Comparison of ENCODE assay signal across 8 cellular contexts in genomic region chr2:119126650-119127049, GRCh38. TPM values are rescaled to one million over a fixed set of nuclear protein-coding genes. Genes with fewer than 3 reads are reported as not detected.
A peak's percentile ranks its signal among the peaks of the same experiment; 100 is the strongest.
DNase-seq lines count a peak whose midpoint lies in the region; ATAC-seq lines count a peak whose summit lies in the region.

No MANE protein-coding gene starts in this region.

- no peaks in the 10 kb centered on the region for H3K4me1 Mint-ChIP-seq in activated naive CD8-positive, alpha-beta T cell treated with anti-CD3 and anti-CD28 coated beads for 36 hours
- peaks cover 0 to 4% (median 3%) of the 10 kb centered on the region in 4 donors for H3K4me1 Mint-ChIP-seq in naive thymus-derived CD8-positive, alpha-beta T cell

- H3K27ac Mint-ChIP-seq in activated naive CD8-positive, alpha-beta T cell treated with anti-CD3 and anti-CD28 coated beads for 36 hours: no peak overlapping the region
- H3K27ac Mint-ChIP-seq in naive thymus-derived CD8-positive, alpha-beta T cell: no peak overlapping the region

- H3K9me3 Mint-ChIP-seq in activated naive CD8-positive, alpha-beta T cell treated with anti-CD3 and anti-CD28 coated beads for 36 hours: no peaks in the 10 kb centered on the region
- peaks cover 0 to 3% (median 0%) of the 10 kb centered on the region in 9 donors for H3K9me3 Mint-ChIP-seq in naive thymus-derived CD8-positive, alpha-beta T cell

- POLR2A ChIA-PET in naive thymus-derived CD8-positive, alpha-beta T cell (lab: Charles Lee): no interaction called here

- peaks cover 19% of the 10 kb centered on the region for H3K27me3 Mint-ChIP-seq in activated naive CD8-positive, alpha-beta T cell treated with anti-CD3 and anti-CD28 coated beads for 36 hours
- H3K27me3 Mint-ChIP-seq in naive thymus-derived CD8-positive, alpha-beta T cell: peaks cover 5 to 65% (median 16%) of the 10 kb centered on the region in 5 donors

- peak; percentile 23 for DNase-seq in NCI-H146 (lab: John Stamatoyannopoulos, UW)
- no peak for DNase-seq in NCI-H146 treated with DMSO at 0.1 percent for 48 hours (lab: John Stamatoyannopoulos, UW; ENCODE audit: unreplicated experiment)
- peak; percentile 3 for DNase-seq in NCI-H82 treated with DMSO at 0.1 percent for 48 hours (lab: John Stamatoyannopoulos, UW; ENCODE audit: unreplicated experiment)
- DNase-seq in activated naive CD8-positive, alpha-beta T cell treated with anti-CD3 and anti-CD28 coated beads for 36 hours: peak; percentile 29
- peak in 6 of 10 donors; percentile 3 to 35 (median 20) for DNase-seq in naive thymus-derived CD8-positive, alpha-beta T cell
- no peak for DNase-seq in NCI-H524 (lab: John Stamatoyannopoulos, UW)
- no peak for DNase-seq in NCI-H1092 treated with DMSO at 0.1 percent for 48 hours (lab: John Stamatoyannopoulos, UW)

- no peaks in the 10 kb centered on the region for H3K36me3 Mint-ChIP-seq in activated naive CD8-positive, alpha-beta T cell treated with anti-CD3 and anti-CD28 coated beads for 36 hours
- no peaks in the 10 kb centered on the region for H3K36me3 Mint-ChIP-seq in naive thymus-derived CD8-positive, alpha-beta T cell

- no peak for ATAC-seq in naive thymus-derived CD8-positive, alpha-beta T cell
- no peak for ATAC-seq in GM18517 (IDR thresholded peaks at IDR 0.05; ENCODE audit: unreplicated experiment)

- H3K4me3 Mint-ChIP-seq in activated naive CD8-positive, alpha-beta T cell treated with anti-CD3 and anti-CD28 coated beads for 36 hours: no peak overlapping the region
- H3K4me3 Mint-ChIP-seq in naive thymus-derived CD8-positive, alpha-beta T cell: no peak overlapping the region

RNA-seq across cellular contexts. Expression of gene C1QL2, which starts 31.9 kb away (rescaled TPM):
- not detected for total RNA-seq in activated naive CD8-positive, alpha-beta T cell treated with anti-CD3 and anti-CD28 coated beads for 36 hours
- total RNA-seq in naive thymus-derived CD8-positive, alpha-beta T cell: not detected
- not detected for polyA plus RNA-seq in naive thymus-derived CD8-positive, alpha-beta T cell

Comparison
In these comparisons a context has a peak if more than half of its experiments do, and no peak if none do; other contexts are left out.
1. DNase-seq: peak in NCI-H146 (single experiment), NCI-H82 treated with DMSO at 0.1 percent for 48 hours (single experiment), activated naive CD8-positive, alpha-beta T cell treated with anti-CD3 and anti-CD28 coated beads for 36 hours (single experiment) and naive thymus-derived CD8-positive, alpha-beta T cell (6 of 10); none in NCI-H146 treated with DMSO at 0.1 percent for 48 hours (single experiment), NCI-H524 (0 of 2) and NCI-H1092 treated with DMSO at 0.1 percent for 48 hours (single experiment).